In the genomic region with DNA sequence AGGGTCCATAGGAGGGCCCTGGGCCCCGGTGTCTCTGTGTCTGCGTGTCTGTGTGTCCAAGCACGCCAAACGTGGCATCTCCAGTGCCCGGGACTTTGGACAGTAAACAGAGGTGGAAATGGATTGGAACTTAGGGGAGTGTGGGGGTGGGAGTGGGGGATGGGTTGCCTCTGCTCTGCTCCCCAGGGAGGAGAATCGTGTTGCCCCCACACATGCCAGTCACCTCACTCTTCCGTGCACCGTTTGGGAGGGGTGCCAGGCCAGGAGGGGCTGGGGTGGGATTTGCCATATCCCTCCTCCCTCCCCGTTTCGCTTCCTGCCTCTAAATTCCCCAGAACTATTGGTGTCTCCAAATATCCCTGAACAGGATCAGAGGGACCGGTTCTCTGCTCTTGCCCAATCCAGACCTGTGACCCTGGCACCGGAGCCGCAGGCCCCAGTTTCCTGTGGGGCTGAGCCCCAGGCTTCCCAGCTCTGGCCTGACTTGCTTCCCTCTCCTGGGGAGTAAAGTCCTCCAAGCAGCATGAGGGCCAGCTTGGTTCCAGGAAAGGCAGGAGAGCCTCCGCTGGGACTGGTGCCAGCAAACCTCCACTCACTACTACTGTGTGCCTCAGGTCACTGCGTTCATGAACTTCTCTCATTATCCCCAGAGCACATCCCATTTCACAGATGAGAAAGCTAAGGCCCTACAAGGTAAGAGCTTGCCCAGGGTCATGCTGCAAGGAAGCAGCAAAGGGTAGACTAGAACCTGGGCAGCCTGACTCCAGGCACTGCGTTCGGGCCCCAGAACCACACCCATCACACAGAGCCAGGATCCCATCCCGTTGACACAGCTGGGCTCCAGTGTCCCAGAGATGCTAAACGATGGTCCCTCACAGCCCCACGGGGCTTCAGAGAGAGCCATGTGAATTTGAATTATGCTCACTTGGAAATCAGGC, we compare ENCODE assay signal across 1 cellular context.
TF ChIP-seq lines count a peak whose summit lies in the region.

A gene with protein sequence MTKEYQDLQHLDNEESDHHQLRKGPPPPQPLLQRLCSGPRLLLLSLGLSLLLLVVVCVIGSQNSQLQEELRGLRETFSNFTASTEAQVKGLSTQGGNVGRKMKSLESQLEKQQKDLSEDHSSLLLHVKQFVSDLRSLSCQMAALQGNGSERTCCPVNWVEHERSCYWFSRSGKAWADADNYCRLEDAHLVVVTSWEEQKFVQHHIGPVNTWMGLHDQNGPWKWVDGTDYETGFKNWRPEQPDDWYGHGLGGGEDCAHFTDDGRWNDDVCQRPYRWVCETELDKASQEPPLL (minus strand): TSS at position 54 of the 938 bp plus-strand sequence. CDS start 807 bp downstream, outside the sequence.

TF ChIP-seq in HepG2, 621 proteins besides CTCF, POLR2A, EP300 and RAD21 (continued from another document and continues in another):
- peak; percentile 50; the same call in 1 of the 2 replicates for TF ChIP-seq SNAPC4 (CRISPR knock-in tag; IDR thresholded peaks at IDR 0.05)
- peak; percentile 43 for TF ChIP-seq SOX5 (CRISPR knock-in tag; IDR thresholded peaks at IDR 0.05; ENCODE audit: borderline replicate concordance)
- peak; percentile 86 for TF ChIP-seq MED8 (CRISPR knock-in tag; IDR thresholded peaks at IDR 0.05; ENCODE audit: insufficient replicate concordance)
- TF ChIP-seq NR2F6 (IDR thresholded peaks at IDR 0.05), result peak; percentile 90
- peak; percentile 90 for TF ChIP-seq NR2F6 (CRISPR knock-in tag; IDR thresholded peaks at IDR 0.05)
- no peak for TF ChIP-seq ZNF142 (CRISPR knock-in tag; IDR thresholded peaks at IDR 0.05)
- TF ChIP-seq PHF21A (CRISPR knock-in tag; IDR thresholded peaks at IDR 0.05), result peak; percentile 95
- no peak; the same call in 1 of the 2 replicates for TF ChIP-seq ZNF749 (CRISPR knock-in tag; IDR thresholded peaks at IDR 0.05; ENCODE audit: borderline replicate concordance)
- TF ChIP-seq CBX5 (CRISPR knock-in tag; IDR thresholded peaks at IDR 0.05; ENCODE audit: borderline replicate concordance), result peak; percentile 94
- TF ChIP-seq RFX5 (IDR thresholded peaks at IDR 0.05; ENCODE audit: low read depth, low read length), result 0 out of 2 replicates have a peak, but pooled peaks have one; percentile 37
- no peak for TF ChIP-seq ARID2 (CRISPR knock-in tag; IDR thresholded peaks at IDR 0.05; ENCODE audit: borderline replicate concordance)
- TF ChIP-seq ZNF460 (CRISPR knock-in tag; IDR thresholded peaks at IDR 0.05; ENCODE audit: borderline replicate concordance), result no peak
- TF ChIP-seq ZNF18 (CRISPR knock-in tag; IDR thresholded peaks at IDR 0.05; ENCODE audit: insufficient replicate concordance), result peak; percentile 49
- TF ChIP-seq, protein P1, sequence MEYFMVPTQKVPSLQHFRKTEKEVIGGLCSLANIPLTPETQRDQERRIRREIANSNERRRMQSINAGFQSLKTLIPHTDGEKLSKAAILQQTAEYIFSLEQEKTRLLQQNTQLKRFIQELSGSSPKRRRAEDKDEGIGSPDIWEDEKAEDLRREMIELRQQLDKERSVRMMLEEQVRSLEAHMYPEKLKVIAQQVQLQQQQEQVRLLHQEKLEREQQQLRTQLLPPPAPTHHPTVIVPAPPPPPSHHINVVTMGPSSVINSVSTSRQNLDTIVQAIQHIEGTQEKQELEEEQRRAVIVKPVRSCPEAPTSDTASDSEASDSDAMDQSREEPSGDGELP (IDR thresholded peaks at IDR 0.05; ENCODE audit: borderline replicate concordance, low read depth), result peak; percentile 12; the same call in 1 of the 2 replicates
- TF ChIP-seq, protein P2, sequence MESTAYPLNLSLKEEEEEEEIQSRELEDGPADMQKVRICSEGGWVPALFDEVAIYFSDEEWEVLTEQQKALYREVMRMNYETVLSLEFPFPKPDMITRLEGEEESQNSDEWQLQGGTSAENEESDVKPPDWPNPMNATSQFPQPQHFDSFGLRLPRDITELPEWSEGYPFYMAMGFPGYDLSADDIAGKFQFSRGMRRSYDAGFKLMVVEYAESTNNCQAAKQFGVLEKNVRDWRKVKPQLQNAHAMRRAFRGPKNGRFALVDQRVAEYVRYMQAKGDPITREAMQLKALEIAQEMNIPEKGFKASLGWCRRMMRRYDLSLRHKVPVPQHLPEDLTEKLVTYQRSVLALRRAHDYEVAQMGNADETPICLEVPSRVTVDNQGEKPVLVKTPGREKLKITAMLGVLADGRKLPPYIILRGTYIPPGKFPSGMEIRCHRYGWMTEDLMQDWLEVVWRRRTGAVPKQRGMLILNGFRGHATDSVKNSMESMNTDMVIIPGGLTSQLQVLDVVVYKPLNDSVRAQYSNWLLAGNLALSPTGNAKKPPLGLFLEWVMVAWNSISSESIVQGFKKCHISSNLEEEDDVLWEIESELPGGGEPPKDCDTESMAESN (CRISPR knock-in tag; conservative IDR thresholded peaks at IDR 0.05), result peak; percentile 100
- TF ChIP-seq HES4 (CRISPR knock-in tag; IDR thresholded peaks at IDR 0.05; ENCODE audit: borderline replicate concordance), result no peak
- no peak; the same call in 1 of the 2 replicates for TF ChIP-seq SATB2 (CRISPR knock-in tag; IDR thresholded peaks at IDR 0.05)
- TF ChIP-seq CENPT (CRISPR knock-in tag; IDR thresholded peaks at IDR 0.05; ENCODE audit: low read depth), result no peak
- TF ChIP-seq RNF2 (conservative IDR thresholded peaks at IDR 0.05; ENCODE audit: low read depth), result no peak
- peak; percentile 85; the same call in 1 of the 2 replicates for TF ChIP-seq ZFP91 (CRISPR knock-in tag; IDR thresholded peaks at IDR 0.05; ENCODE audit: borderline replicate concordance)
- no peak for TF ChIP-seq ZNF576 (CRISPR knock-in tag; IDR thresholded peaks at IDR 0.05)
- TF ChIP-seq HNRNPUL1 (IDR thresholded peaks at IDR 0.05; ENCODE audit: low read depth, low read length), result no peak
- TF ChIP-seq MXD4 (CRISPR knock-in tag; IDR thresholded peaks at IDR 0.05), result peak; percentile 79; the same call in 1 of the 2 replicates
- no peak for TF ChIP-seq ZNF709 (CRISPR knock-in tag; IDR thresholded peaks at IDR 0.05)
- no peak for TF ChIP-seq ARHGAP35 (CRISPR knock-in tag; IDR thresholded peaks at IDR 0.05; ENCODE audit: borderline replicate concordance)
- peak; percentile 61 for TF ChIP-seq LCORL (IDR thresholded peaks at IDR 0.05)
- peak; percentile 95 for TF ChIP-seq LCORL (CRISPR knock-in tag; IDR thresholded peaks at IDR 0.05)
- no peak for TF ChIP-seq ZNF136 (CRISPR knock-in tag; IDR thresholded peaks at IDR 0.05; ENCODE audit: low read depth)
- TF ChIP-seq ZNF780A (CRISPR knock-in tag; IDR thresholded peaks at IDR 0.05), result 0 out of 2 replicates have a peak, but pooled peaks have one; percentile 17
- TF ChIP-seq, protein P3, sequence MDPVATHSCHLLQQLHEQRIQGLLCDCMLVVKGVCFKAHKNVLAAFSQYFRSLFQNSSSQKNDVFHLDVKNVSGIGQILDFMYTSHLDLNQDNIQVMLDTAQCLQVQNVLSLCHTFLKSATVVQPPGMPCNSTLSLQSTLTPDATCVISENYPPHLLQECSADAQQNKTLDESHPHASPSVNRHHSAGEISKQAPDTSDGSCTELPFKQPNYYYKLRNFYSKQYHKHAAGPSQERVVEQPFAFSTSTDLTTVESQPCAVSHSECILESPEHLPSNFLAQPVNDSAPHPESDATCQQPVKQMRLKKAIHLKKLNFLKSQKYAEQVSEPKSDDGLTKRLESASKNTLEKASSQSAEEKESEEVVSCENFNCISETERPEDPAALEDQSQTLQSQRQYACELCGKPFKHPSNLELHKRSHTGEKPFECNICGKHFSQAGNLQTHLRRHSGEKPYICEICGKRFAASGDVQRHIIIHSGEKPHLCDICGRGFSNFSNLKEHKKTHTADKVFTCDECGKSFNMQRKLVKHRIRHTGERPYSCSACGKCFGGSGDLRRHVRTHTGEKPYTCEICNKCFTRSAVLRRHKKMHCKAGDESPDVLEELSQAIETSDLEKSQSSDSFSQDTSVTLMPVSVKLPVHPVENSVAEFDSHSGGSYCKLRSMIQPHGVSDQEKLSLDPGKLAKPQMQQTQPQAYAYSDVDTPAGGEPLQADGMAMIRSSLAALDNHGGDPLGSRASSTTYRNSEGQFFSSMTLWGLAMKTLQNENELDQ (CRISPR knock-in tag; IDR thresholded peaks at IDR 0.05; ENCODE audit: borderline replicate concordance), result no peak
